11 cellular contexts compared by ENCODE assay signal in the genomic region with DNA sequence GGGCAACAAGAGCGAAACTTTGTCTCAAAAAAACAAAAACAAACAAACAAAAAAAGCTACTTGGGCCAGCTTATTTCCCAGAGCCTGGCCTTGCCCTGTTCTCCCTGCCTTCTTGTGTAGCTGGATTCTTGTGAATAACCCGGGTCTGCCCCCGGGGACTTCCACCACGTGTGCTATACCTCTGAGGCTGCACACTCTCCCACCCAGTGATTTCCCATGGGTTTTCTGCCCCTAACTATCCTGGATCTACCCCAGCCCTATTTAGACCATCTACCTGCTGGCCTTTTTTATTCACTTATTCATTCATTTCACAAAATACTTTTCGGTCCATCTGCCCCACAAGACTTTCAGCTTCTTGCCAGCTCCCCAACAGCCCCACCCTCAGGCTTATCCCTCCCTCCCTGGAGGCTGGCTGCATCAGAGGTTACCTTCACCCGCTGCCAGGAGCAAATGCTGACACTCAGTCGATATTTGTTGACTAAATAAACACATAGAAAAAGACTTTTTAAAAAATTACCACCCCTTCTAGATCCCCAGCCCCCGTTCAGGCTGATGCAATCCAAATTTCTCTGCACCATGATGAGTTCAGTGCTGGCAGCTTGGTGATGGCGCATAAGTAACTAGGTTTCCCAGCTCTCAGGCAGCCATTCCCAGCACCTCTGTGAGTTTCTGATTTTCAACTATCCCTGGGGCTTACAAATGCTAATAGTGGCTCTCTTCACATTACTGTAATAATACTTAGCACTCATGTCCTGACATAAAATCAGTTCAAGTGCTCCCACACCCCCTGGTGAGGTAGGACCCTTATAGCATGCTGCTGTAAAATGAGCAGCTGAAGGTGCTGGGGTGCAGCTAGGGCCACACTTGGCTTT. TPM values are rescaled to one million over a fixed set of nuclear protein-coding genes. Genes with fewer than 3 reads are reported as not detected.
DNase-seq lines count a peak whose midpoint lies in the region; ATAC-seq and TF ChIP-seq lines count a peak whose summit lies in the region.
"Had no signal": no experiment of that assay in that cellular context is flagged by ENCODE, and none has a peak within 500 bp of the region (broad histone marks: within the 10 kb centered on the region; RNA-seq: fewer than 3 reads in every experiment).

No MANE protein-coding gene starts in this region.

- TF ChIP-seq CTCF in endodermal cell (conservative IDR thresholded peaks at IDR 0.05): no peak
- no peak for TF ChIP-seq CTCF in omental fat pad (IDR thresholded peaks at IDR 0.05)

- H3K9me3 ChIP-seq in endodermal cell (ENCODE audit: control insufficient read depth, low read length): no peaks in the 10 kb centered on the region
- H3K9me3 ChIP-seq: gastrocnemius medialis had no signal

- WGBS in endodermal cell (ENCODE audit: insufficient coverage in 1 of 2, insufficient read length in 1 of 2), 2 experiments: 51 to 69% methylated on average over 6 to 9 of the region's 9 CpGs

- H3K9me3 Mint-ChIP-seq in endodermal cell: no peaks in the 10 kb centered on the region
- H3K9me3 Mint-ChIP-seq in activated CD4-positive, alpha-beta memory T cell treated with anti-CD3 and anti-CD28 coated beads, Interleukin-2, amount 10 ng/mL, durations not matched to agents 7 days and 5 days: no peaks in the 10 kb centered on the region

- no peaks in the 10 kb centered on the region for H3K27me3 Mint-ChIP-seq in endodermal cell (ENCODE audit: insufficient read depth)
- H3K27me3 Mint-ChIP-seq in activated CD4-positive, alpha-beta memory T cell treated with anti-CD3 and anti-CD28 coated beads, Interleukin-2, amount 10 ng/mL, durations not matched to agents 7 days and 5 days: no peaks in the 10 kb centered on the region

- no peak overlapping the region for H3K9ac ChIP-seq in endodermal cell (ENCODE audit: extremely low read depth, low read length, poor library complexity, severe bottlenecking)

- no peaks in the 10 kb centered on the region for H3K4me1 ChIP-seq in endodermal cell (ENCODE audit: control insufficient read depth, insufficient read depth, low read length)

- no peaks in the 10 kb centered on the region for H3K27me3 ChIP-seq in endodermal cell (ENCODE audit: control insufficient read depth, insufficient read depth, low read length, poor library complexity, severe bottlenecking)
- H3K27me3 ChIP-seq: gastrocnemius medialis had no signal

- CTCF ChIA-PET in activated CD4-positive, alpha-beta memory T cell treated with anti-CD3 and anti-CD28 coated beads, Interleukin-2, amount 10 ng/mL, durations not matched to agents 7 days and 5 days (lab: Charles Lee): interaction anchor here (1.0 kb wide), 1 partner anchor 9 kb away, joined by 4 read pairs; no protein-coding TSS in a partner anchor

- H3K4me3 Mint-ChIP-seq in endodermal cell: no peak overlapping the region
- H3K4me3 Mint-ChIP-seq in activated CD4-positive, alpha-beta memory T cell treated with anti-CD3 and anti-CD28 coated beads, Interleukin-2, amount 10 ng/mL, durations not matched to agents 7 days and 5 days: no peak overlapping the region

- POLR2A ChIA-PET in activated CD4-positive, alpha-beta memory T cell treated with anti-CD3 and anti-CD28 coated beads, Interleukin-2, amount 10 ng/mL, durations not matched to agents 7 days and 5 days (lab: Charles Lee): no interaction called here

- H3K27ac ChIP-seq in endodermal cell (ENCODE audit: low read depth, low read length): peak overlapping the region; percentile 53
- H3K27ac ChIP-seq: 22Rv1, gastrocnemius medialis, VCaP had no signal

- peak overlapping the region; percentile 65 for H3K27ac Mint-ChIP-seq in endodermal cell
- H3K27ac Mint-ChIP-seq in activated CD4-positive, alpha-beta memory T cell treated with anti-CD3 and anti-CD28 coated beads, Interleukin-2, amount 10 ng/mL, durations not matched to agents 7 days and 5 days: no peak overlapping the region

- no peak overlapping the region for H3K4me3 ChIP-seq in endodermal cell (ENCODE audit: low read length)
- H3K4me3 ChIP-seq: gastrocnemius medialis had no signal

- peak; percentile 71 for DNase-seq in DMS 273 (lab: John Stamatoyannopoulos, UW; ENCODE audit: unreplicated experiment)
- no peak for DNase-seq in DMS 273 treated with DMSO at 0.1 percent for 48 hours (lab: John Stamatoyannopoulos, UW)
- DNase-seq in NCI-H1092 treated with DMSO at 0.1 percent for 48 hours (lab: John Stamatoyannopoulos, UW): peak; percentile 29
- DNase-seq in endodermal cell: peak; percentile 64
- DNase-seq in omental fat pad (ENCODE audit: low spot score): no peak
- DNase-seq in amniotic stem cell (lab: John Stamatoyannopoulos, UW): no peak
- no peak for DNase-seq in activated CD4-positive, alpha-beta T cell treated with anti-CD3 and anti-CD28 coated beads for 4 hours
- no peak for DNase-seq in activated CD4-positive, alpha-beta memory T cell treated with anti-CD3 and anti-CD28 coated beads, Interleukin-2, amount 10 ng/mL, durations not matched to agents 7 days and 5 days
- DNase-seq: gastrocnemius medialis had no signal

- H3K36me3 ChIP-seq in endodermal cell (ENCODE audit: control insufficient read depth, insufficient read depth, low read length): no peaks in the 10 kb centered on the region
- H3K36me3 ChIP-seq: gastrocnemius medialis had no signal

- no peaks in the 10 kb centered on the region for H3K36me3 Mint-ChIP-seq in endodermal cell (ENCODE audit: low read depth)
- no peaks in the 10 kb centered on the region for H3K36me3 Mint-ChIP-seq in activated CD4-positive, alpha-beta memory T cell treated with anti-CD3 and anti-CD28 coated beads, Interleukin-2, amount 10 ng/mL, durations not matched to agents 7 days and 5 days (ENCODE audit: low read depth)

- H3K4me1 Mint-ChIP-seq in endodermal cell: peaks cover 18% of the 10 kb centered on the region
- H3K4me1 Mint-ChIP-seq in activated CD4-positive, alpha-beta memory T cell treated with anti-CD3 and anti-CD28 coated beads, Interleukin-2, amount 10 ng/mL, durations not matched to agents 7 days and 5 days: peaks cover 17% of the 10 kb centered on the region

- ATAC-seq in omental fat pad (ENCODE audit: low FRiP score): peak; percentile 57
- ATAC-seq: gastrocnemius medialis had no signal

RNA-seq across cellular contexts. Expression of gene TARBP1, which starts 30.7 kb away (rescaled TPM):
- total RNA-seq in endodermal cell (10 to 100 TPM; 45.3 to 62.4 TPM), omental fat pad (10 to 100 TPM; 12.1 to 26.0 (median 13.6) TPM)
- 44.1 TPM for polyA plus RNA-seq in endodermal cell (2013, experiment 1 of 2)
- polyA plus RNA-seq in endodermal cell (2013, experiment 2 of 2): 34.9 TPM
- total RNA-seq in activated CD4-positive, alpha-beta memory T cell treated with anti-CD3 and anti-CD28 coated beads, Interleukin-2, amount 10 ng/mL, durations not matched to agents 7 days and 5 days: 10 to 100 TPM; 24.8 to 25.0 TPM

Comparison
In these comparisons a context has a peak if more than half of its experiments do, and no peak if none do; other contexts are left out.
1. DNase-seq: peak in DMS 273 (single experiment), NCI-H1092 treated with DMSO at 0.1 percent for 48 hours (single experiment) and endodermal cell (single experiment); none in DMS 273 treated with DMSO at 0.1 percent for 48 hours (single experiment), omental fat pad (single experiment), amniotic stem cell (single experiment), activated CD4-positive, alpha-beta T cell treated with anti-CD3 and anti-CD28 coated beads for 4 hours (0 of 2) and activated CD4-positive, alpha-beta memory T cell treated with anti-CD3 and anti-CD28 coated beads, Interleukin-2, amount 10 ng/mL, durations not matched to agents 7 days and 5 days (single experiment).